Comparison of ENCODE assay signal across 11 cellular contexts in genomic region chr4:72767903-72768817, GRCh38.
DNase-seq lines count a peak whose midpoint lies in the region; ATAC-seq and TF ChIP-seq lines count a peak whose summit lies in the region.
"Had no signal": no experiment of that assay in that cellular context is flagged by ENCODE, and none has a peak within 500 bp of the region (broad histone marks: within the 10 kb centered on the region; RNA-seq: fewer than 3 reads in every experiment).

No MANE protein-coding gene starts in this region.

- DNase-seq in GM23338 (ENCODE audit: low spot score) (no peak), SK-N-SH (peak; percentile 7), fibroblast of the conjunctiva (ENCODE audit: low read depth) (peak; percentile 3), suprapubic skin (ENCODE audit: low spot score in 2 of 2) (no peak), GM10248 (ENCODE audit: extremely low spot score) (no peak), NCI-H524 (lab: John Stamatoyannopoulos, UW) (no peak), DMS53 treated with DMSO at 0.1 percent for 48 hours (lab: John Stamatoyannopoulos, UW; ENCODE audit: unreplicated experiment) (no peak)
- no peak for DNase-seq in activated CD4-positive, CD25-positive, alpha-beta regulatory T cell treated with anti-CD3 and anti-CD28 coated beads, Interleukin-2, amount 50 U/mL, for 72 hours
- DNase-seq: GF-D8, occipital lobe had no signal

- peaks cover 4% of the 10 kb centered on the region; the same call in 2 of the 3 replicates for H3K4me1 Mint-ChIP-seq in GM23338

- TF ChIP-seq EP300 in SK-N-SH (IDR thresholded peaks at IDR 0.05; ENCODE audit: borderline replicate concordance in 1 of 2, low read depth in 1 of 2, low read length in 1 of 2), result no peak
- no peak for TF ChIP-seq EP300 in suprapubic skin (IDR thresholded peaks at IDR 0.05)

- H3K9me2 ChIP-seq in GM23338 (ENCODE audit: insufficient read depth) (no peaks in the 10 kb centered on the region), SK-N-SH (no peaks in the 10 kb centered on the region)

- no peak overlapping the region for H3K27ac ChIP-seq in GM23338 (ENCODE audit: low read depth)
- no peak overlapping the region for H3K27ac ChIP-seq in SK-N-SH (ENCODE audit: low read depth in 2 of 2, low read length in 1 of 2)
- peak overlapping the region; percentile 35 for H3K27ac ChIP-seq in suprapubic skin

- no peak for TF ChIP-seq POLR2A in suprapubic skin (IDR thresholded peaks at IDR 0.05)

- no peaks in the 10 kb centered on the region for H3K4me1 ChIP-seq in GM23338 (ENCODE audit: insufficient read depth)
- H3K4me1 ChIP-seq in SK-N-SH (ENCODE audit: control insufficient read depth in 1 of 2, insufficient read depth in 2 of 2, low read depth in 1 of 2, low read length in 1 of 2), result no peaks in the 10 kb centered on the region
- H3K4me1 ChIP-seq in suprapubic skin, result no peaks in the 10 kb centered on the region

- TF ChIP-seq CTCF in GM23338 (conservative IDR thresholded peaks at IDR 0.05; ENCODE audit: low read depth in 2 of 2), result peak in 1 of 2 experiments; percentile 31; a peak in 2 of 4 replicates
- TF ChIP-seq CTCF in SK-N-SH (IDR thresholded peaks at IDR 0.05), result no peak
- TF ChIP-seq CTCF in suprapubic skin (IDR thresholded peaks at IDR 0.05), result no peak
- TF ChIP-seq CTCF in GM10248 (IDR thresholded peaks at IDR 0.05; ENCODE audit: control extremely low read depth, extremely low read depth, low read depth, missing control alignments), result no peak

- no peaks in the 10 kb centered on the region for H3K36me3 ChIP-seq in GM23338 (ENCODE audit: insufficient read depth)
- no peaks in the 10 kb centered on the region for H3K36me3 ChIP-seq in SK-N-SH (replicated peaks in 1 of 2; ENCODE audit: control insufficient read depth in 1 of 2, insufficient read depth in 2 of 2, low read length in 1 of 2)
- H3K36me3 ChIP-seq in suprapubic skin, result no peaks in the 10 kb centered on the region

- no peak overlapping the region for H3K9ac ChIP-seq in SK-N-SH

- CTCF ChIA-PET in SK-N-SH (lab: Yijun Ruan, JAX), result interaction anchor here (0.6 kb wide), 1 partner anchor 264 kb away, joined by 3 read pairs; no protein-coding TSS in a partner anchor
- CTCF ChIA-PET in GM10248 (lab: Yijun Ruan, JAX), result no interaction called here

- H3K27me3 ChIP-seq in GM23338 (ENCODE audit: insufficient read depth) (no peaks in the 10 kb centered on the region), SK-N-SH (ENCODE audit: insufficient read depth) (no peaks in the 10 kb centered on the region), suprapubic skin (no peaks in the 10 kb centered on the region)

- peaks cover 4% of the 10 kb centered on the region; the same call in 1 of the 3 replicates for H3K36me3 Mint-ChIP-seq in GM23338 (ENCODE audit: low read depth)

- peak; percentile 26 for TF ChIP-seq RAD21 in SK-N-SH (IDR thresholded peaks at IDR 0.05; ENCODE audit: low read length)

- H3K79me2 ChIP-seq in GM23338 (replicated peaks; ENCODE audit: insufficient read depth) (no peaks in the 10 kb centered on the region), SK-N-SH (ENCODE audit: insufficient read depth) (no peaks in the 10 kb centered on the region)

- H3K4me3 ChIP-seq in GM23338, result no peak overlapping the region
- H3K4me3 ChIP-seq in SK-N-SH (ENCODE audit: low read depth in 2 of 2, low read length in 1 of 2), result no peak overlapping the region
- no peak overlapping the region for H3K4me3 ChIP-seq in suprapubic skin

- POLR2A ChIA-PET in SK-N-SH (lab: Yijun Ruan, JAX), result no interaction called here
- POLR2A ChIA-PET in GM10248 (lab: Yijun Ruan, JAX), result no interaction called here

- H4K20me1 ChIP-seq in GM23338 (replicated peaks; ENCODE audit: insufficient read depth) (no peaks in the 10 kb centered on the region), SK-N-SH (ENCODE audit: insufficient read depth) (no peaks in the 10 kb centered on the region)

- H3K27me3 Mint-ChIP-seq in GM23338 (ENCODE audit: insufficient read depth, low read depth, poor library complexity), result no peaks in the 10 kb centered on the region

- no peak overlapping the region for H3K4me3 Mint-ChIP-seq in GM23338
- H3K4me3 Mint-ChIP-seq: T-helper 1 cell treated with Interleukin-12 subunit alpha and Interleukin-12 subunit beta and Interleukin-4 antibody, amounts not matched to agents 30 μg/mL and 1 μg/mL, for 36 hours had no signal

- peaks cover 4% of the 10 kb centered on the region; the same call in 2 of the 3 replicates for H3K9me3 Mint-ChIP-seq in GM23338
- H3K9me3 Mint-ChIP-seq: T-helper 1 cell treated with Interleukin-12 subunit alpha and Interleukin-12 subunit beta and Interleukin-4 antibody, amounts not matched to agents 30 μg/mL and 1 μg/mL, for 36 hours had no signal

- H3K4me2 ChIP-seq in GM23338 (no peak overlapping the region), SK-N-SH (no peak overlapping the region)

- ATAC-seq in GM23338, result no peak

- H2AFZ ChIP-seq in GM23338, result no peak overlapping the region
- 0 out of 2 replicates have a peak overlapping the region, but pooled peaks have one; percentile 21 for H2AFZ ChIP-seq in SK-N-SH (ENCODE audit: low read depth)

- WGBS in SK-N-SH (ENCODE audit: low lambda C conversion rate), result 35% methylated on average over 5 of the region's 5 CpGs
- 49% methylated on average over 5 of the region's 5 CpGs for WGBS in suprapubic skin

- no peaks in the 10 kb centered on the region for H3F3A ChIP-seq in GM23338 (replicated peaks; ENCODE audit: low read depth)
- no peaks in the 10 kb centered on the region for H3F3A ChIP-seq in SK-N-SH (replicated peaks; ENCODE audit: insufficient read depth)

- peak overlapping the region; percentile 42; the same call in 1 of the 2 replicates for H3K27ac Mint-ChIP-seq in GM23338
- H3K27ac Mint-ChIP-seq: T-helper 1 cell treated with Interleukin-12 subunit alpha and Interleukin-12 subunit beta and Interleukin-4 antibody, amounts not matched to agents 30 μg/mL and 1 μg/mL, for 36 hours had no signal

- H3K9me3 ChIP-seq in SK-N-SH (no peaks in the 10 kb centered on the region), suprapubic skin (no peaks in the 10 kb centered on the region)

TF ChIP-seq in GM23338, 12 proteins besides CTCF, POLR2A, EP300 and RAD21 (continues in another document):
- TF ChIP-seq EZH2 (IDR thresholded peaks at IDR 0.05; ENCODE audit: low read depth, unreplicated experiment) (no peak), JUNB (IDR thresholded peaks at IDR 0.05; ENCODE audit: unreplicated experiment) (no peak), ETS1 (IDR thresholded peaks at IDR 0.05) (no peak), ZNF331 (CRISPR knock-in tag; IDR thresholded peaks at IDR 0.05; ENCODE audit: low read depth) (no peak), EZH2phosphoT487 (IDR thresholded peaks at IDR 0.05; ENCODE audit: unreplicated experiment) (no peak), CREB1 (CRISPR knock-in tag; IDR thresholded peaks at IDR 0.05; ENCODE audit: low read depth) (no peak), ZNF114 (CRISPR knock-in tag; IDR thresholded peaks at IDR 0.05) (no peak)

TF ChIP-seq in SK-N-SH, 30 proteins besides CTCF, POLR2A, EP300 and RAD21:
- TF ChIP-seq USF1 (IDR thresholded peaks at IDR 0.05; ENCODE audit: borderline replicate concordance, low read depth) (no peak), FOSL2 (IDR thresholded peaks at IDR 0.05; ENCODE audit: borderline replicate concordance, low read depth) (peak; percentile 4; the same call in 1 of the 2 replicates)

Comparison
In these comparisons a context has a peak if more than half of its experiments do, and no peak if none do; other contexts are left out.
1. DNase-seq: peak in SK-N-SH (single experiment) and fibroblast of the conjunctiva (single experiment); none in GM23338 (single experiment), suprapubic skin (0 of 2), GM10248 (single experiment), NCI-H524 (0 of 2), DMS53 treated with DMSO at 0.1 percent for 48 hours (single experiment) and activated CD4-positive, CD25-positive, alpha-beta regulatory T cell treated with anti-CD3 and anti-CD28 coated beads, Interleukin-2, amount 50 U/mL, for 72 hours (single experiment).